ENCODE assay signal across 15 cellular contexts in genomic region chr12:116528067-116528466, GRCh38. TPM values are rescaled to one million over a fixed set of nuclear protein-coding genes. Genes with fewer than 3 reads are reported as not detected.
DNase-seq lines count a peak whose midpoint lies in the region; FAIRE-seq and TF ChIP-seq lines count a peak whose summit lies in the region.
"Had no signal": no experiment of that assay in that cellular context is flagged by ENCODE, and none has a peak within 500 bp of the region (broad histone marks: within the 10 kb centered on the region; RNA-seq: fewer than 3 reads in every experiment).

No MANE protein-coding gene starts in this region.

- TF ChIP-seq CTCF in foreskin fibroblast (IDR thresholded peaks at IDR 0.05; ENCODE audit: low read depth, low read length) = no peak
- TF ChIP-seq CTCF in transverse colon (IDR thresholded peaks at IDR 0.05) = no peak
- no peak for TF ChIP-seq CTCF in endothelial cell (IDR thresholded peaks at IDR 0.05; ENCODE audit: unreplicated experiment)
- no peak for TF ChIP-seq CTCF in testis (IDR thresholded peaks at IDR 0.05)

- in situ Hi-C loops in transverse colon (cut with MboI; ENCODE audit: low pct_ligation_motif_present in 1 of 4, low pct_unique_long_range_greater_than_20kb in 1 of 4, low sequenced_read_pairs in 3 of 4) = no loop called here

- peaks cover 3% of the 10 kb centered on the region for H3K27me3 Mint-ChIP-seq in endothelial cell (ENCODE audit: unreplicated experiment)

- H3K36me3 ChIP-seq in transverse colon = no peaks in the 10 kb centered on the region
- H3K36me3 ChIP-seq in testis (ENCODE audit: low read depth, missing control alignments) = no peaks in the 10 kb centered on the region
- H3K36me3 ChIP-seq: pancreas had no signal

- H3K4me3 Mint-ChIP-seq in endothelial cell (ENCODE audit: unreplicated experiment) = no peak overlapping the region

- H3K4me1 ChIP-seq in transverse colon (peaks cover 4 to 39% (median 18%) of the 10 kb centered on the region in 4 donors), testis (peaks cover 4% of the 10 kb centered on the region)

- intact Hi-C loops in transverse colon (cut with DNase I; ENCODE audit: low total_unique reads) = loop anchor here (5.0 kb wide), 1 partner anchor 71 kb away; no protein-coding TSS in a partner anchor
- intact Hi-C loops in testis (cut with DNase I; ENCODE audit: low total_unique reads) = no loop called here

- no peak overlapping the region for H3K27ac Mint-ChIP-seq in endothelial cell (ENCODE audit: unreplicated experiment)

- H3K27me3 ChIP-seq in transverse colon (no peaks in the 10 kb centered on the region), testis (no peaks in the 10 kb centered on the region)
- H3K27me3 ChIP-seq: pancreas had no signal

- no peaks in the 10 kb centered on the region for H3K36me3 Mint-ChIP-seq in endothelial cell (ENCODE audit: low read depth, unreplicated experiment)

- TF ChIP-seq POLR2A in transverse colon (IDR thresholded peaks at IDR 0.05) (no peak), testis (IDR thresholded peaks at IDR 0.05) (no peak)

- WGBS in transverse colon (ENCODE audit: low coverage in 1 of 2), 2 donors = 68 to 87% methylated on average over 2 to 4 of the region's 4 CpGs
- 87 to 95% methylated on average over 4 of the region's 4 CpGs for WGBS in testis, 2 donors

- DNase-seq in HS-27A (ENCODE audit: low read depth) = peak; percentile 81
- peak; percentile 71 for DNase-seq in amniotic epithelial cell (ENCODE audit: low read depth)
- peak; percentile 65 to 73 for DNase-seq in foreskin fibroblast
- no peak for DNase-seq in transverse colon
- DNase-seq in stimulated activated CD4-positive, alpha-beta T cell treated with anti-CD3 and anti-CD28 coated beads, Interleukin-4, amount 100 ng/mL, for 1 hour = no peak
- no peak for DNase-seq in endothelial cell (ENCODE audit: low spot score)
- DNase-seq in HTR-8/SVneo (ENCODE audit: insufficient read length, low spot score) = no peak
- no peak for DNase-seq in testis
- DNase-seq: activated CD4-positive, alpha-beta T cell treated with anti-CD3 and anti-CD28 coated beads for 48 hours; activated gamma-delta T cell; DMS153; NCI-H1092 treated with DMSO at 0.1 percent for 48 hours; NCI-H526; pancreas had no signal

- H3K4me1 Mint-ChIP-seq in endothelial cell (ENCODE audit: unreplicated experiment) = peaks cover 12% of the 10 kb centered on the region

- no peak for TF ChIP-seq EP300 in transverse colon (IDR thresholded peaks at IDR 0.05; ENCODE audit: low read depth)

- H3K9me3 ChIP-seq in transverse colon (no peaks in the 10 kb centered on the region), testis (no peaks in the 10 kb centered on the region)
- H3K9me3 ChIP-seq: pancreas had no signal

- no peak for FAIRE-seq in HTR-8/SVneo (lab: Jason Lieb, UNC)
- FAIRE-seq: colon, pancreas had no signal

- no peak overlapping the region for H3K4me3 ChIP-seq in foreskin fibroblast (ENCODE audit: low read depth in 1 of 2, low read length in 2 of 2)
- H3K4me3 ChIP-seq in transverse colon = no peak overlapping the region
- H3K4me3 ChIP-seq in testis = no peak overlapping the region
- H3K4me3 ChIP-seq: pancreas had no signal

- no peaks in the 10 kb centered on the region for H3K9me3 Mint-ChIP-seq in endothelial cell (ENCODE audit: unreplicated experiment)

- H3K27ac ChIP-seq in transverse colon (peak overlapping the region in 3 of 4 donors; percentile 45 to 79 (median 50)), testis (no peak overlapping the region)

RNA-seq across cellular contexts. Expression of gene MAP1LC3B2, which starts 31.1 kb away (rescaled TPM):
- total RNA-seq in transverse colon (1 to 10 TPM in 2 of 4 donors, not detected in 2; 1.1 to 2.5 TPM), endothelial cell (ENCODE audit: unreplicated experiment) (not detected), testis (1 to 10 TPM; 1.0 to 1.5 TPM)
- polyA plus RNA-seq in testis (ENCODE audit: insufficient read depth, low read depth, low replicate concordance) = 2.1 TPM

Comparison
In these comparisons a context has a peak if more than half of its experiments do, and no peak if none do; other contexts are left out.
1. DNase-seq: peak in HS-27A (single experiment), amniotic epithelial cell (single experiment) and foreskin fibroblast (2 of 2); none in transverse colon (single experiment), stimulated activated CD4-positive, alpha-beta T cell treated with anti-CD3 and anti-CD28 coated beads, Interleukin-4, amount 100 ng/mL, for 1 hour (single experiment), endothelial cell (single experiment), HTR-8/SVneo (single experiment) and testis (single experiment).
2. H3K27ac ChIP-seq: peak in transverse colon (3 of 4); none in testis (0 of 2).